1 cellular context compared by ENCODE assay signal in the genomic region with DNA sequence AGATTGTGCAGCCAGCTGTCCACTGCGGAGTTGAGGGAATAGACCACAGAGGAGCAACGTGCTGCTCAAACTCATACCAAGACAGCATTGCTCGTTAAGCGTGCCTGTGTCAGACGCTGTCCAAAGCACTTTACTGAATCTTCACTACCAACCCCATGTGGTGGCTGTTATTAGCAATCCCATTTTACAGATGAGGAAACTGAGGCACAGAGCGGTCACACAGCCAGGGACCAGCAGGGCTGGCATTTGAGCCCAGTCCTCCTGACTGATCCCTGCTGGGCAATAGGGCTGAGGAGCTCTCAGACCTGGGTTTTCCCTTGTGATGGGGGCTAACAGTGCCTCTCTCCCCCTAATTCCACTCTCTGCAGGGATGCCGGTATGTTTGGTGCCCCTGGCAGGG.
TF ChIP-seq lines count a peak whose summit lies in the region.

No MANE protein-coding gene starts in this region.

TF ChIP-seq in K562, 482 proteins besides CTCF, POLR2A, EP300 and RAD21:
- TF ChIP-seq, protein P1, sequence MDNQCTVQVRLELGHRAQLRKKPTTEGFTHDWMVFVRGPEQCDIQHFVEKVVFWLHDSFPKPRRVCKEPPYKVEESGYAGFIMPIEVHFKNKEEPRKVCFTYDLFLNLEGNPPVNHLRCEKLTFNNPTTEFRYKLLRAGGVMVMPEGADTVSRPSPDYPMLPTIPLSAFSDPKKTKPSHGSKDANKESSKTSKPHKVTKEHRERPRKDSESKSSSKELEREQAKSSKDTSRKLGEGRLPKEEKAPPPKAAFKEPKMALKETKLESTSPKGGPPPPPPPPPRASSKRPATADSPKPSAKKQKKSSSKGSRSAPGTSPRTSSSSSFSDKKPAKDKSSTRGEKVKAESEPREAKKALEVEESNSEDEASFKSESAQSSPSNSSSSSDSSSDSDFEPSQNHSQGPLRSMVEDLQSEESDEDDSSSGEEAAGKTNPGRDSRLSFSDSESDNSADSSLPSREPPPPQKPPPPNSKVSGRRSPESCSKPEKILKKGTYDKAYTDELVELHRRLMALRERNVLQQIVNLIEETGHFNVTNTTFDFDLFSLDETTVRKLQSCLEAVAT (IDR thresholded peaks at IDR 0.05) = no peak
- no peak for TF ChIP-seq ZNF830 (CRISPR knock-in tag; IDR thresholded peaks at IDR 0.05)
- TF ChIP-seq, protein P2, sequence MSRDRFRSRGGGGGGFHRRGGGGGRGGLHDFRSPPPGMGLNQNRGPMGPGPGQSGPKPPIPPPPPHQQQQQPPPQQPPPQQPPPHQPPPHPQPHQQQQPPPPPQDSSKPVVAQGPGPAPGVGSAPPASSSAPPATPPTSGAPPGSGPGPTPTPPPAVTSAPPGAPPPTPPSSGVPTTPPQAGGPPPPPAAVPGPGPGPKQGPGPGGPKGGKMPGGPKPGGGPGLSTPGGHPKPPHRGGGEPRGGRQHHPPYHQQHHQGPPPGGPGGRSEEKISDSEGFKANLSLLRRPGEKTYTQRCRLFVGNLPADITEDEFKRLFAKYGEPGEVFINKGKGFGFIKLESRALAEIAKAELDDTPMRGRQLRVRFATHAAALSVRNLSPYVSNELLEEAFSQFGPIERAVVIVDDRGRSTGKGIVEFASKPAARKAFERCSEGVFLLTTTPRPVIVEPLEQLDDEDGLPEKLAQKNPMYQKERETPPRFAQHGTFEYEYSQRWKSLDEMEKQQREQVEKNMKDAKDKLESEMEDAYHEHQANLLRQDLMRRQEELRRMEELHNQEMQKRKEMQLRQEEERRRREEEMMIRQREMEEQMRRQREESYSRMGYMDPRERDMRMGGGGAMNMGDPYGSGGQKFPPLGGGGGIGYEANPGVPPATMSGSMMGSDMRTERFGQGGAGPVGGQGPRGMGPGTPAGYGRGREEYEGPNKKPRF (IDR thresholded peaks at IDR 0.05; ENCODE audit: low read depth, low read length) = no peak
- no peak for TF ChIP-seq MCM7 (IDR thresholded peaks at IDR 0.05)
- no peak for TF ChIP-seq ZNF121 (CRISPR knock-in tag; conservative IDR thresholded peaks at IDR 0.05)
- 0 out of 2 replicates have a peak, but pooled peaks have one; percentile 37 for TF ChIP-seq SMARCA5 (IDR thresholded peaks at IDR 0.05)
- TF ChIP-seq NR1H2 (CRISPR knock-in tag; IDR thresholded peaks at IDR 0.05) = no peak
- 0 out of 4 replicates have a peak, but pooled peaks of 1 of the 2 experiments have one; percentile 15 for TF ChIP-seq RCOR1 (IDR thresholded peaks at IDR 0.05; ENCODE audit: borderline replicate concordance in 1 of 2, low read depth in 2 of 2, low read length in 2 of 2)
- TF ChIP-seq MTA2 (IDR thresholded peaks at IDR 0.05; ENCODE audit: low read depth) = no peak
- peak; percentile 70 for TF ChIP-seq BCOR (IDR thresholded peaks at IDR 0.05)
- no peak for TF ChIP-seq ZC3H11A (IDR thresholded peaks at IDR 0.05; ENCODE audit: low read depth, low read length)
- no peak for TF ChIP-seq PCBP2 (IDR thresholded peaks at IDR 0.05; ENCODE audit: low read depth, low read length, poor library complexity, severe bottlenecking)
- peak; percentile 68 for TF ChIP-seq RBM25 (IDR thresholded peaks at IDR 0.05; ENCODE audit: low read depth, low read length, severe bottlenecking)
